8 cellular contexts compared by ENCODE assay signal in genomic region chr14:52695481-52696091, GRCh38. TPM values are rescaled to one million over a fixed set of nuclear protein-coding genes. Genes with fewer than 3 reads are reported as not detected.
DNase-seq lines count a peak whose midpoint lies in the region; ATAC-seq and TF ChIP-seq lines count a peak whose summit lies in the region.

ERO1A (minus strand) TSS chr14:52695558; CDS start chr14:52695481, 77 bp downstream.

- H3K4me3 Mint-ChIP-seq in neural progenitor cell: peak within 1 kb of the TSS; percentile 98

- H3K9me3 ChIP-seq in KOPT-K1 (ENCODE audit: insufficient read depth, low read length, poor library complexity, severe bottlenecking): no peaks in the 10 kb centered on the region
- H3K9me3 ChIP-seq in neural progenitor cell (ENCODE audit: low read depth): no peaks in the 10 kb centered on the region

- peak within 1 kb of the TSS; percentile 88 for H3K27ac ChIP-seq in KOPT-K1 (ENCODE audit: low read depth, low read length, poor library complexity, severe bottlenecking)
- H3K27ac ChIP-seq in neural progenitor cell: peak within 1 kb of the TSS; percentile 35

- peaks cover 41% of the 10 kb centered on the region for H3K79me2 ChIP-seq in neural progenitor cell (ENCODE audit: low read depth)

- no peaks in the 10 kb centered on the region for H3K9me3 Mint-ChIP-seq in neural progenitor cell

- peak; percentile 63 for ATAC-seq in GM21786 (IDR thresholded peaks at IDR 0.05; ENCODE audit: unreplicated experiment)

- H3K27me3 ChIP-seq in neural progenitor cell: peaks cover 6% of the 10 kb centered on the region

- H3K36me3 ChIP-seq in KOPT-K1 (ENCODE audit: insufficient read depth, low read length): peaks cover 4% of the 10 kb centered on the region; the same call in 1 of the 2 replicates
- H3K36me3 ChIP-seq in neural progenitor cell: no peaks in the 10 kb centered on the region

- DNase-seq in EH (ENCODE audit: low read depth) (peak; percentile 88), RPMI7951 (ENCODE audit: low read depth) (peak; percentile 85), activated gamma-delta T cell treated with Interleukin-2 at 50 U/mL for 16 hours (peak; percentile 48), foreskin fibroblast (peak; percentile 91 to 95), neural progenitor cell (ENCODE audit: low spot score) (peak; percentile 85)

- H3K4me1 ChIP-seq in neural progenitor cell: peaks cover 13% of the 10 kb centered on the region

- peaks cover 3% of the 10 kb centered on the region for H3K27me3 Mint-ChIP-seq in neural progenitor cell (ENCODE audit: insufficient read depth, low read depth)

- peak within 1 kb of the TSS; percentile 39 for H2AFZ ChIP-seq in neural progenitor cell (replicated peaks)

- peaks cover 27% of the 10 kb centered on the region for H4K20me1 ChIP-seq in neural progenitor cell (ENCODE audit: low read depth)

- H3F3A ChIP-seq in neural progenitor cell (ENCODE audit: low read depth): peaks cover 31% of the 10 kb centered on the region

- H3K4me3 ChIP-seq in foreskin fibroblast (ENCODE audit: low read depth in 1 of 2, low read length in 2 of 2) (peak within 1 kb of the TSS; percentile 73 to 84), neural progenitor cell (peak within 1 kb of the TSS; percentile 59)

- TF ChIP-seq CTCF in foreskin fibroblast (IDR thresholded peaks at IDR 0.05; ENCODE audit: low read depth, low read length): no peak
- no peak for TF ChIP-seq CTCF in neural progenitor cell (IDR thresholded peaks at IDR 0.05)
- TF ChIP-seq CTCF in subcutaneous adipose tissue (IDR thresholded peaks at IDR 0.05; ENCODE audit: low read depth): no peak

- peak within 1 kb of the TSS; percentile 80 for H3K4me2 ChIP-seq in neural progenitor cell

- no peaks in the 10 kb centered on the region for H3K36me3 Mint-ChIP-seq in neural progenitor cell

- H3K9ac ChIP-seq in neural progenitor cell: peak within 1 kb of the TSS; percentile 57

- peak within 1 kb of the TSS; percentile 86 for H3K27ac Mint-ChIP-seq in neural progenitor cell

- H3K4me1 Mint-ChIP-seq in neural progenitor cell: peaks cover 20% of the 10 kb centered on the region

RNA-seq across cellular contexts. Expression of gene ERO1A, which starts in this region (rescaled TPM):
- 85.4 and 86.5 TPM in 2 replicates for total RNA-seq in RPMI7951 (2014; rRNA removed; shearing (Covaris generic))
- total RNA-seq in neural progenitor cell (ENCODE audit: low replicate concordance) (41.1 and 54.1 TPM in 2 replicates), subcutaneous adipose tissue (10 to 100 TPM; 28.6 to 52.9 (median 40.8) TPM)

Comparison
In these comparisons a context has a peak if more than half of its experiments do, and no peak if none do; other contexts are left out.
1. Peak in every context shown above with its lines: DNase-seq, ATAC-seq, H3K4me3 ChIP-seq and H3K27ac ChIP-seq.